Comparison of ENCODE assay signal across 28 cellular contexts in the genomic region with DNA sequence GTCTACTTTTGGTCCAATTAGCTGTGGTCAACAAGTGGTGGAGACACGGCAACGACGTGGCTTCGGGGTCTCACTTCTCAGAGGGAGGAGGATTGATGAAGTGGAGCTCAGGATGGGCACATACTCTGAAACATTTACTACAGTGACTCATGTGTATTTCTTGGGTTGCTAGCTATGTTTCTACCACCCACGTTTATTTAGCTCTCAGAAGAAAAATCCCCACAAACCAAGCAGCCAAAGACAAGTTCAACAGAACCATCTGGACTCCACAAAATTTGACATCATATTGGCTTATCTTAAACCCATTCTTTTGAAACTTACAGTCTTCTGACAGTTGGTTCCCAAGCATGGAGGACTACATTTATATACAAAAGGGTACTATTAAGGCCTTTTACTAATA.
"Had no signal": no experiment of that assay in that cellular context is flagged by ENCODE, and none has a peak within 500 bp of the region (broad histone marks: within the 10 kb centered on the region; RNA-seq: fewer than 3 reads in every experiment).

No MANE protein-coding gene starts in this region.

- H3K4me1 Mint-ChIP-seq: activated CD4-positive, alpha-beta T cell treated with anti-CD3 and anti-CD28 coated beads, Interleukin-2, amount 10 ng/mL, durations not matched to agents 24 days and 14 days; activated naive CD4-positive, alpha-beta T cell treated with anti-CD3 and anti-CD28 coated beads, Interleukin-2, amount 50 U/mL, for 24 hours; activated naive CD8-positive, alpha-beta T cell treated with anti-CD3 and anti-CD28 coated beads, Interleukin-2, amount 10 ng/mL, durations not matched to agents 7 days and 5 days had no signal

- H3K4me1 ChIP-seq: ascending aorta, body of pancreas, SJCRH30 had no signal

- H3K4me3 ChIP-seq: ascending aorta, body of pancreas, K562, SJCRH30, SK-N-MC had no signal

- H3K9me3 ChIP-seq: ascending aorta, body of pancreas, SJCRH30 had no signal

- H3K9me3 Mint-ChIP-seq: activated CD4-positive, alpha-beta T cell treated with anti-CD3 and anti-CD28 coated beads, Interleukin-2, amount 10 ng/mL, durations not matched to agents 24 days and 14 days; activated naive CD4-positive, alpha-beta T cell treated with anti-CD3 and anti-CD28 coated beads, Interleukin-2, amount 50 U/mL, for 24 hours; activated naive CD8-positive, alpha-beta T cell treated with anti-CD3 and anti-CD28 coated beads, Interleukin-2, amount 10 ng/mL, durations not matched to agents 7 days and 5 days; T-helper 1 cell treated with Interleukin-12 subunit alpha and Interleukin-12 subunit beta and Interleukin-4 antibody, amounts not matched to agents 30 μg/mL and 1 μg/mL, for 36 hours; T-helper 2 cell treated with Interferon-gamma antibody and Interleukin-4, amounts not matched to agents 5 μg/mL and 100 μg/mL, for 36 hours had no signal

- H3K4me3 Mint-ChIP-seq: activated CD4-positive, alpha-beta T cell treated with anti-CD3 and anti-CD28 coated beads, Interleukin-2, amount 10 ng/mL, durations not matched to agents 24 days and 14 days; activated CD8-positive, alpha-beta T cell treated with anti-CD3 and anti-CD28 coated beads for 36 hours; activated naive CD4-positive, alpha-beta T cell treated with anti-CD3 and anti-CD28 coated beads, Interleukin-2, amount 50 U/mL, for 24 hours; activated naive CD8-positive, alpha-beta T cell treated with anti-CD3 and anti-CD28 coated beads, Interleukin-2, amount 10 ng/mL, durations not matched to agents 7 days and 5 days; activated T-cell treated with anti-CD3 and anti-CD28 coated beads, Interleukin-2, amount 50 U/mL, for 24 hours; T-helper 1 cell treated with Interleukin-12 subunit alpha and Interleukin-12 subunit beta and Interleukin-4 antibody, amounts not matched to agents 30 μg/mL and 1 μg/mL, for 36 hours; T-helper 2 cell treated with Interferon-gamma antibody and Interleukin-4, amounts not matched to agents 5 μg/mL and 100 μg/mL, for 36 hours had no signal

- FAIRE-seq: bronchial epithelial cell, K562, TTC549 had no signal

- H3K27ac Mint-ChIP-seq: activated CD4-positive, alpha-beta T cell treated with anti-CD3 and anti-CD28 coated beads, Interleukin-2, amount 10 ng/mL, durations not matched to agents 24 days and 14 days; activated CD8-positive, alpha-beta T cell treated with anti-CD3 and anti-CD28 coated beads for 36 hours; activated naive CD4-positive, alpha-beta T cell treated with anti-CD3 and anti-CD28 coated beads, Interleukin-2, amount 50 U/mL, for 24 hours; activated naive CD8-positive, alpha-beta T cell treated with anti-CD3 and anti-CD28 coated beads, Interleukin-2, amount 10 ng/mL, durations not matched to agents 7 days and 5 days; activated T-cell treated with anti-CD3 and anti-CD28 coated beads, Interleukin-2, amount 50 U/mL, for 24 hours; activated T-helper 2 cell treated with anti-CD3 and anti-CD28 coated beads, Interferon-gamma antibody, Interleukin-2, Interleukin-4, amounts not matched to agents 10 μg/mL and 5 μg/mL and 100 μg/mL, durations not matched to agents 14 hours and 24 hours and 36 hours; T-helper 1 cell treated with Interleukin-12 subunit alpha and Interleukin-12 subunit beta and Interleukin-4 antibody, amounts not matched to agents 30 μg/mL and 1 μg/mL, for 36 hours; T-helper 2 cell treated with Interferon-gamma antibody and Interleukin-4, amounts not matched to agents 5 μg/mL and 100 μg/mL, for 36 hours had no signal

- H3K36me3 ChIP-seq: ascending aorta, SJCRH30 had no signal

- H3K27me3 ChIP-seq: ascending aorta, body of pancreas, SJCRH30 had no signal

- H3K36me3 Mint-ChIP-seq: activated naive CD4-positive, alpha-beta T cell treated with anti-CD3 and anti-CD28 coated beads, Interleukin-2, amount 50 U/mL, for 24 hours; activated naive CD8-positive, alpha-beta T cell treated with anti-CD3 and anti-CD28 coated beads, Interleukin-2, amount 10 ng/mL, durations not matched to agents 7 days and 5 days had no signal

- DNase-seq: activated CD4-positive, alpha-beta T cell treated with anti-CD3 and anti-CD28 coated beads, Interleukin-2, amount 10 ng/mL, durations not matched to agents 24 days and 14 days; activated CD4-positive, alpha-beta T cell treated with anti-CD3 and anti-CD28 coated beads, Interleukin-2, amount 50 U/mL, for 4 hours; activated CD8-positive, alpha-beta T cell treated with anti-CD3 and anti-CD28 coated beads for 36 hours; activated gamma-delta T cell; activated naive CD4-positive, alpha-beta T cell treated with Interleukin-2 at 50 U/mL for 16 hours; activated naive CD8-positive, alpha-beta T cell treated with anti-CD3 and anti-CD28 coated beads, Interleukin-2, amount 10 ng/mL, durations not matched to agents 7 days and 5 days; activated T-cell treated with anti-CD3 and anti-CD28 coated beads, Interleukin-2, amount 50 U/mL, for 24 hours; amygdala; body of pancreas; caudate nucleus; NCI-H1092 treated with DMSO at 0.1 percent for 48 hours; NCI-H1417; NCI-H146; NCI-H187 treated with DMSO at 0.1 percent for 48 hours; NCI-H2081 treated with DMSO at 0.1 percent for 48 hours; NCI-H345; NCI-H524 treated with DMSO at 0.1 percent for 48 hours; SHP77; SJCRH30 had no signal

- H3K27ac ChIP-seq: ascending aorta, body of pancreas, SJCRH30, SK-N-MC had no signal

- H3K27me3 Mint-ChIP-seq: activated CD4-positive, alpha-beta T cell treated with anti-CD3 and anti-CD28 coated beads, Interleukin-2, amount 10 ng/mL, durations not matched to agents 24 days and 14 days; activated CD8-positive, alpha-beta T cell treated with anti-CD3 and anti-CD28 coated beads for 36 hours; activated naive CD4-positive, alpha-beta T cell treated with anti-CD3 and anti-CD28 coated beads, Interleukin-2, amount 50 U/mL, for 24 hours; activated naive CD8-positive, alpha-beta T cell treated with anti-CD3 and anti-CD28 coated beads, Interleukin-2, amount 10 ng/mL, durations not matched to agents 7 days and 5 days had no signal
